In genomic region chr1:64856564-64856963, GRCh38 we compare ENCODE assay signal across 1 cellular context.
TF ChIP-seq lines count a peak whose summit lies in the region.

No MANE protein-coding gene starts in this region.

TF ChIP-seq in HepG2, 621 proteins besides CTCF, POLR2A, EP300 and RAD21 (continued from another document):
- TF ChIP-seq THAP8 (CRISPR knock-in tag; IDR thresholded peaks at IDR 0.05; ENCODE audit: borderline replicate concordance) = no peak
